ENCODE assay signal across 3 cellular contexts in the genomic region with DNA sequence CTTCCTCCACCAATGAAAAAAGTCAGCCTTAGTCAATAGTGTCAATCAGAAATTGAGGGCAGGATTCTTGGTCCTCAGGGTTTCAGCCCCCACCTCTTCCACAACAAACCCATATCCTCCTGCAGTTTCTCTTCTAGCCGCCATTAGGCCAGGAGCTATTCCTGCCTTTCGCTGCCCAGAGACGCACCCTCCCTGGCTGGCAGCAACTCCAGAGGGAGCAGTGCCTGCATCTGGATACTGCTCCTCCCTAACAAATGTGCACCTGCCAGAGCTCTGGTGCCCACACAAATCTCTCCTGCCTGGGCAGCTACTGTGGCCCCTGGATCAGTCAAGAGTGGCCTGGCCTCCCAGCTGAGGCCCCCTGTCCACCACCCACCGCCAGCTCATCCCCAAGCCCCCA. TPM values are rescaled to one million over a fixed set of nuclear protein-coding genes. Genes with fewer than 3 reads are reported as not detected.
"Had no signal": no experiment of that assay in that cellular context is flagged by ENCODE, and none has a peak within 500 bp of the region (broad histone marks: within the 10 kb centered on the region; RNA-seq: fewer than 3 reads in every experiment).

No MANE protein-coding gene starts in this region.

RNA-seq across cellular contexts. Expression of gene CHST6, which starts 38.8 kb away (rescaled TPM):
- total RNA-seq: activated CD4-positive, alpha-beta memory T cell treated with anti-CD3 and anti-CD28 coated beads, Interleukin-2, amount 10 ng/mL, durations not matched to agents 7 days and 5 days; activated CD4-positive, alpha-beta T cell treated with anti-CD3 and anti-CD28 coated beads, Interleukin-2, amount 10 ng/mL, durations not matched to agents 24 days and 14 days; natural killer cell had no signal
